Comparison of ENCODE assay signal across 34 cellular contexts in genomic region chr15:94834000-94834399, GRCh38.
"Had no signal": no experiment of that assay in that cellular context is flagged by ENCODE, and none has a peak within 500 bp of the region (broad histone marks: within the 10 kb centered on the region; RNA-seq: fewer than 3 reads in every experiment).

No MANE protein-coding gene starts in this region.

- H3K27me3 ChIP-seq: adrenal gland, body of pancreas, breast epithelium, cardiac muscle cell, colonic mucosa, esophagus squamous epithelium, gastroesophageal sphincter had no signal

- ATAC-seq: activated CD4-positive, alpha-beta T cell treated with anti-CD3 and anti-CD28 coated beads for 36 hours; activated CD8-positive, alpha-beta memory T cell treated with anti-CD3 and anti-CD28 coated beads, Interleukin-2, amount 10 ng/mL, durations not matched to agents 7 days and 5 days; activated CD8-positive, alpha-beta T cell treated with anti-CD3 and anti-CD28 coated beads, Interleukin-2, amount 10 ng/mL, durations not matched to agents 7 days and 5 days; activated naive CD8-positive, alpha-beta T cell treated with anti-CD3 and anti-CD28 coated beads, Interleukin-2, amount 50 U/mL, for 24 hours; body of pancreas; gastroesophageal sphincter had no signal

- H3K4me1 Mint-ChIP-seq: activated CD4-positive, alpha-beta T cell treated with anti-CD3 and anti-CD28 coated beads for 36 hours; activated CD4-positive, alpha-beta T cell treated with anti-CD3 and anti-CD28 coated beads, Interleukin-2, amount 10 ng/mL, durations not matched to agents 24 days and 14 days; activated CD8-positive, alpha-beta memory T cell treated with anti-CD3 and anti-CD28 coated beads, Interleukin-2, amount 10 ng/mL, durations not matched to agents 7 days and 5 days; activated naive CD4-positive, alpha-beta T cell treated with anti-CD3 and anti-CD28 coated beads, Interleukin-2, amount 50 U/mL, for 24 hours; activated naive CD8-positive, alpha-beta T cell treated with anti-CD3 and anti-CD28 coated beads for 36 hours; activated naive CD8-positive, alpha-beta T cell treated with anti-CD3 and anti-CD28 coated beads, Interleukin-2, amount 50 U/mL, for 24 hours had no signal

- H3K9me3 ChIP-seq: adrenal gland, body of pancreas, colonic mucosa, esophagus squamous epithelium had no signal

- H3K4me3 Mint-ChIP-seq: activated CD4-positive, alpha-beta memory T cell treated with anti-CD3 and anti-CD28 coated beads for 36 hours; activated CD4-positive, alpha-beta T cell treated with anti-CD3 and anti-CD28 coated beads for 36 hours; activated CD4-positive, alpha-beta T cell treated with anti-CD3 and anti-CD28 coated beads, Interleukin-2, amount 10 ng/mL, durations not matched to agents 24 days and 14 days; activated CD8-positive, alpha-beta memory T cell treated with anti-CD3 and anti-CD28 coated beads, Interleukin-2, amount 10 ng/mL, durations not matched to agents 7 days and 5 days; activated CD8-positive, alpha-beta T cell treated with anti-CD3 and anti-CD28 coated beads, Interleukin-2, amount 10 ng/mL, durations not matched to agents 7 days and 5 days; activated naive CD4-positive, alpha-beta T cell treated with anti-CD3 and anti-CD28 coated beads for 36 hours; activated naive CD4-positive, alpha-beta T cell treated with anti-CD3 and anti-CD28 coated beads, Interleukin-2, amount 50 U/mL, for 24 hours; activated naive CD8-positive, alpha-beta T cell treated with anti-CD3 and anti-CD28 coated beads for 36 hours; activated naive CD8-positive, alpha-beta T cell treated with anti-CD3 and anti-CD28 coated beads, Interleukin-2, amount 50 U/mL, for 24 hours; activated T-helper 1 cell treated with anti-CD3 and anti-CD28 coated beads, Interleukin-12 subunit alpha, Interleukin-12 subunit beta, Interleukin-2, Interleukin-4 antibody, amounts not matched to agents 30 ng/mL and 10 ng/mL and 1 ng/mL, durations not matched to agents 14 hours and 24 hours and 36 hours had no signal

- FAIRE-seq: endometrium, endothelial cell of umbilical vein had no signal

- DNase-seq: activated CD4-positive, alpha-beta memory T cell treated with anti-CD3 and anti-CD28 coated beads for 36 hours; activated CD4-positive, alpha-beta T cell treated with anti-CD3 and anti-CD28 coated beads for 36 hours; activated CD4-positive, alpha-beta T cell treated with anti-CD3 and anti-CD28 coated beads, Interleukin-2, amount 10 ng/mL, durations not matched to agents 24 days and 14 days; activated CD4-positive, CD25-positive, alpha-beta regulatory T cell; activated CD4-positive, CD25-positive, alpha-beta regulatory T cell treated with anti-CD3 and anti-CD28 coated beads, Interleukin-2, amount 50 U/mL, for 72 hours; activated CD8-positive, alpha-beta memory T cell treated with anti-CD3 and anti-CD28 coated beads, Interleukin-2, amount 10 ng/mL, durations not matched to agents 7 days and 5 days; activated CD8-positive, alpha-beta memory T cell treated with anti-CD3 and anti-CD28 coated beads, Interleukin-2, amount 50 U/mL, for 4 hours; activated CD8-positive, alpha-beta T cell treated with anti-CD3 and anti-CD28 coated beads, Interleukin-2, amount 10 ng/mL, durations not matched to agents 7 days and 5 days; activated effector memory CD4-positive, alpha-beta T cell treated with anti-CD3 and anti-CD28 coated beads, Interleukin-2, amount 50 U/mL, for 16 hours; activated naive CD4-positive, alpha-beta T cell treated with anti-CD3 and anti-CD28 coated beads for 36 hours; activated naive CD8-positive, alpha-beta T cell treated with anti-CD3 and anti-CD28 coated beads for 36 hours; activated naive CD8-positive, alpha-beta T cell treated with anti-CD3 and anti-CD28 coated beads, Interleukin-2, amount 50 U/mL, for 24 hours; activated T-cell treated with anti-CD3 and anti-CD28 coated beads, Interleukin-2, amount 50 U/mL, for 1 hour; activated T-cell treated with anti-CD3 and anti-CD28 coated beads, Interleukin-2, amount 50 U/mL, for 48 hours; adrenal gland; amygdala; aorta; body of pancreas; central memory CD4-positive, alpha-beta T cell; cerebellar nuclear complex; colonic mucosa; effector CD8-positive, alpha-beta T cell; esophagus squamous epithelium; foreskin melanocyte; T-helper 2 cell had no signal

- H3K27me3 Mint-ChIP-seq: activated CD4-positive, alpha-beta memory T cell treated with anti-CD3 and anti-CD28 coated beads for 36 hours; activated CD4-positive, alpha-beta T cell treated with anti-CD3 and anti-CD28 coated beads for 36 hours; activated CD4-positive, alpha-beta T cell treated with anti-CD3 and anti-CD28 coated beads, Interleukin-2, amount 10 ng/mL, durations not matched to agents 24 days and 14 days; activated CD8-positive, alpha-beta memory T cell treated with anti-CD3 and anti-CD28 coated beads, Interleukin-2, amount 10 ng/mL, durations not matched to agents 7 days and 5 days; activated naive CD8-positive, alpha-beta T cell treated with anti-CD3 and anti-CD28 coated beads for 36 hours had no signal

- H3K4me1 ChIP-seq: adrenal gland, body of pancreas, breast epithelium, colonic mucosa, esophagus squamous epithelium had no signal

- H3K27ac ChIP-seq: adrenal gland, body of pancreas, breast epithelium, cardiac muscle cell, colonic mucosa, epithelial cell of prostate, esophagus squamous epithelium, gastroesophageal sphincter had no signal

- H3K36me3 ChIP-seq: adrenal gland, breast epithelium, cardiac muscle cell, colonic mucosa, esophagus squamous epithelium, gastroesophageal sphincter had no signal

- H3K27ac Mint-ChIP-seq: activated CD4-positive, alpha-beta memory T cell treated with anti-CD3 and anti-CD28 coated beads for 36 hours; activated CD4-positive, alpha-beta T cell treated with anti-CD3 and anti-CD28 coated beads for 36 hours; activated CD4-positive, alpha-beta T cell treated with anti-CD3 and anti-CD28 coated beads, Interleukin-2, amount 10 ng/mL, durations not matched to agents 24 days and 14 days; activated CD8-positive, alpha-beta memory T cell treated with anti-CD3 and anti-CD28 coated beads, Interleukin-2, amount 10 ng/mL, durations not matched to agents 7 days and 5 days; activated CD8-positive, alpha-beta T cell treated with anti-CD3 and anti-CD28 coated beads, Interleukin-2, amount 10 ng/mL, durations not matched to agents 7 days and 5 days; activated naive CD4-positive, alpha-beta T cell treated with anti-CD3 and anti-CD28 coated beads for 36 hours; activated naive CD4-positive, alpha-beta T cell treated with anti-CD3 and anti-CD28 coated beads, Interleukin-2, amount 50 U/mL, for 24 hours; activated naive CD8-positive, alpha-beta T cell treated with anti-CD3 and anti-CD28 coated beads for 36 hours; activated naive CD8-positive, alpha-beta T cell treated with anti-CD3 and anti-CD28 coated beads, Interleukin-2, amount 50 U/mL, for 24 hours; activated T-helper 1 cell treated with anti-CD3 and anti-CD28 coated beads, Interleukin-12 subunit alpha, Interleukin-12 subunit beta, Interleukin-2, Interleukin-4 antibody, amounts not matched to agents 30 ng/mL and 10 ng/mL and 1 ng/mL, durations not matched to agents 14 hours and 24 hours and 36 hours; activated T-helper 2 cell treated with anti-CD3 and anti-CD28 coated beads, Interferon-gamma antibody, Interleukin-2, Interleukin-4, amounts not matched to agents 10 μg/mL and 5 μg/mL and 100 μg/mL, durations not matched to agents 14 hours and 24 hours and 36 hours had no signal

- H3K36me3 Mint-ChIP-seq: activated CD4-positive, alpha-beta memory T cell treated with anti-CD3 and anti-CD28 coated beads for 36 hours; activated CD8-positive, alpha-beta memory T cell treated with anti-CD3 and anti-CD28 coated beads, Interleukin-2, amount 10 ng/mL, durations not matched to agents 7 days and 5 days; activated naive CD4-positive, alpha-beta T cell treated with anti-CD3 and anti-CD28 coated beads, Interleukin-2, amount 50 U/mL, for 24 hours; activated naive CD8-positive, alpha-beta T cell treated with anti-CD3 and anti-CD28 coated beads for 36 hours had no signal

- H3K9me3 Mint-ChIP-seq: activated CD4-positive, alpha-beta T cell treated with anti-CD3 and anti-CD28 coated beads, Interleukin-2, amount 10 ng/mL, durations not matched to agents 24 days and 14 days; activated naive CD4-positive, alpha-beta T cell treated with anti-CD3 and anti-CD28 coated beads for 36 hours; activated naive CD8-positive, alpha-beta T cell treated with anti-CD3 and anti-CD28 coated beads for 36 hours; activated T-helper 1 cell treated with anti-CD3 and anti-CD28 coated beads, Interleukin-12 subunit alpha, Interleukin-12 subunit beta, Interleukin-2, Interleukin-4 antibody, amounts not matched to agents 30 ng/mL and 10 ng/mL and 1 ng/mL, durations not matched to agents 14 hours and 24 hours and 36 hours; activated T-helper 2 cell treated with anti-CD3 and anti-CD28 coated beads, Interferon-gamma antibody, Interleukin-2, Interleukin-4, amounts not matched to agents 10 μg/mL and 5 μg/mL and 100 μg/mL, durations not matched to agents 14 hours and 24 hours and 36 hours had no signal

- H3K4me3 ChIP-seq: adrenal gland, body of pancreas, breast epithelium, cardiac muscle cell, colonic mucosa, esophagus squamous epithelium, gastroesophageal sphincter had no signal
